18 cellular contexts compared by ENCODE assay signal in the genomic region with DNA sequence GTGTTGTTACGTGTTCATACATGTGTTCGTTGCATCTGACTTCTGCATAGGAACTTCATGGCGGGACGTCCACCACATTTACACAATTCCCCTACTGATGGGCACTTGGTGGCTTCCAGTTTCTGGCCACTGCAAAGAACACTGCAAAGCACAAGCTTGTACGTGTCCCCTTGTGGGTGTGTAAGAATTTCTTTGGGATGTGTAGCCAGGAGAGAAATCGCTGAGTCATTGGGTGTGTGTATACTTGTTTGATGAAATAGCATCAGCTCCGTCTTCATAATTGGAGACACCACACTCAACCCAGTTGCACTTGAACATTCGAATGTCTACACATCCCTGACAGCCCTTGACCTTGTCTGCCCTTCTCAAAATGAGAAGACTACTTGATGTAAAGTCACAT. TPM values are rescaled to one million over a fixed set of nuclear protein-coding genes. Genes with fewer than 3 reads are reported as not detected.
A peak's percentile ranks its signal among the peaks of the same experiment; 100 is the strongest.
DNase-seq lines count a peak whose midpoint lies in the region; ATAC-seq, FAIRE-seq and TF ChIP-seq lines count a peak whose summit lies in the region.
"Had no signal": no experiment of that assay in that cellular context is flagged by ENCODE, and none has a peak within 500 bp of the region (broad histone marks: within the 10 kb centered on the region; RNA-seq: fewer than 3 reads in every experiment).

No MANE protein-coding gene starts in this region.

- 39% methylated on average over 8 of the region's 8 CpGs for WGBS in HepG2 (ENCODE audit: low lambda C conversion rate)
- WGBS in right lobe of liver (ENCODE audit: insufficient coverage, low coverage, low lambda C conversion rate, missing lambda C conversion rate), result 62% methylated on average over 8 of the region's 8 CpGs
- WGBS in esophagus squamous epithelium, 2 donors, result 24 to 44% methylated on average over 8 of the region's 8 CpGs

- intact Hi-C loops in HepG2 (cut with micrococcal nuclease; ENCODE audit: unreplicated experiment) (loop anchor here (10.0 kb wide), 2 partner anchors 81 to 171 kb away; a partner anchor contains a TSS), right lobe of liver (cut with DNase I) (no loop called here), esophagus squamous epithelium (cut with DNase I) (loop anchor here (5.0 kb wide), 1 partner anchor 84 kb away; a partner anchor contains a TSS), head of caudate nucleus (cut with DNase I) (loop anchor here (5.0 to 10.0 kb wide), 2 partner anchors 84 to 161 kb away; a partner anchor contains a TSS)

- no peak overlapping the region for H3K9ac ChIP-seq in HepG2 (ENCODE audit: insufficient read depth, low read depth, low read length)

- H3K4me1 ChIP-seq in HepG2 (ENCODE audit: insufficient read depth, low read length) (no peaks in the 10 kb centered on the region), right lobe of liver (no peaks in the 10 kb centered on the region), esophagus squamous epithelium (peaks cover 0 to 65% (median 3%) of the 10 kb centered on the region in 3 donors)
- H3K4me1 ChIP-seq: Caco-2, gastrocnemius medialis, SJCRH30, vagina had no signal

- no peaks in the 10 kb centered on the region for H3K27me3 ChIP-seq in HepG2 (ENCODE audit: control insufficient read depth in 1 of 2, insufficient read depth in 2 of 2, low read length in 2 of 2)
- H3K27me3 ChIP-seq in right lobe of liver, result peaks cover 0 to 4% of the 10 kb centered on the region in 2 donors
- H3K27me3 ChIP-seq in esophagus squamous epithelium, result peaks cover 0 to 35% (median 0%) of the 10 kb centered on the region in 4 donors
- H3K27me3 ChIP-seq: gastrocnemius medialis, SJCRH30, vagina had no signal

- CTCF ChIA-PET in HepG2 (lab: Yijun Ruan, JAX; ENCODE audit: low intra/inter-chr PET ratio, low total read pairs) (no interaction called here), RWPE1 (lab: Yijun Ruan, JAX) (interaction anchor here (1.3 kb wide), 1 partner anchor 12 kb away, joined by 6 read pairs; no protein-coding TSS in a partner anchor)

- no peak for TF ChIP-seq POLR2A in HepG2 (IDR thresholded peaks at IDR 0.05; ENCODE audit: insufficient read depth in 1 of 2, low read depth in 2 of 2, low read length in 2 of 2)
- TF ChIP-seq POLR2A in right lobe of liver (IDR thresholded peaks at IDR 0.05), result no peak
- no peak for TF ChIP-seq POLR2A in esophagus squamous epithelium (IDR thresholded peaks at IDR 0.05)

- no peaks in the 10 kb centered on the region for H3K36me3 ChIP-seq in HepG2 (replicated peaks in 1 of 2; ENCODE audit: control insufficient read depth in 1 of 2, insufficient read depth in 2 of 2, low read length in 2 of 2)
- no peaks in the 10 kb centered on the region for H3K36me3 ChIP-seq in right lobe of liver
- no peaks in the 10 kb centered on the region for H3K36me3 ChIP-seq in esophagus squamous epithelium
- H3K36me3 ChIP-seq: gastrocnemius medialis, SJCRH30, vagina had no signal

- no peak for TF ChIP-seq RAD21 in HepG2 (CRISPR knock-in tag; IDR thresholded peaks at IDR 0.05)

- POLR2A ChIA-PET in HepG2 (lab: Yijun Ruan, JAX) (no interaction called here), RWPE1 (lab: Yijun Ruan, JAX; ENCODE audit: low non-redundant PET) (interaction anchor here (1.3 kb wide), 1 partner anchor 83 kb away, joined by 3 read pairs; no protein-coding TSS in a partner anchor)

- H4K20me1 ChIP-seq in HepG2 (ENCODE audit: insufficient read depth, low read length), result no peaks in the 10 kb centered on the region

- BruUV-seq in HepG2 (replicated peaks; lab: Mats Ljungman, UMichigan), result no TSS peak

- H3K4me3 ChIP-seq in HepG2 (replicated peaks in 1 of 3; ENCODE audit: insufficient read depth in 1 of 3, low read depth in 2 of 3, low read length in 3 of 3) (no peak overlapping the region), right lobe of liver (no peak overlapping the region), esophagus squamous epithelium (no peak overlapping the region)
- H3K4me3 ChIP-seq: dorsolateral prefrontal cortex, gastrocnemius medialis, lung, SJCRH30, vagina had no signal

- TF ChIP-seq CTCF in HepG2 (CRISPR knock-in tag; IDR thresholded peaks at IDR 0.05) (no peak), right lobe of liver (IDR thresholded peaks at IDR 0.05) (no peak), RWPE1 (conservative IDR thresholded peaks at IDR 0.05; ENCODE audit: low read depth) (no peak), esophagus squamous epithelium (IDR thresholded peaks at IDR 0.05) (no peak)

- H3K4me2 ChIP-seq in HepG2 (ENCODE audit: low read depth, low read length), result no peak overlapping the region

- in situ Hi-C loops in HepG2 (cut with HindIII; ENCODE audit: extremely low pct_ligation_motif_present, low pct_unique_long_range_greater_than_20kb), result loop anchor here (5.0 to 25.0 kb wide), 2 partner anchors 84 to 154 kb away; a partner anchor contains a TSS

- H2AFZ ChIP-seq in HepG2 (ENCODE audit: low read length), result no peak overlapping the region

- no peak overlapping the region for H3K27ac ChIP-seq in HepG2 (ENCODE audit: extremely low read length, insufficient read depth, low read length)
- no peak overlapping the region for H3K27ac ChIP-seq in right lobe of liver
- peak overlapping the region; percentile 70 for H3K27ac ChIP-seq in RWPE1
- peak overlapping the region; percentile 64 to 89 (median 83) for H3K27ac ChIP-seq in esophagus squamous epithelium
- H3K27ac ChIP-seq: dorsolateral prefrontal cortex, gastrocnemius medialis, SJCRH30, vagina had no signal

- H3K79me2 ChIP-seq in HepG2 (ENCODE audit: insufficient read depth, low read length), result no peaks in the 10 kb centered on the region

- DNase-seq in HepG2 (ENCODE audit: low spot score) (no peak), right lobe of liver (no peak), RWPE1 (ENCODE audit: low spot score) (peak; percentile 53), esophagus squamous epithelium (lab: John Stamatoyannopoulos, UW) (no peak), urothelium cell line (ENCODE audit: low spot score) (peak; percentile 46), head of caudate nucleus (no peak), cerebellum (ENCODE audit: low spot score) (no peak)
- DNase-seq: activated CD4-positive, alpha-beta T cell treated with anti-CD3 and anti-CD28 coated beads for 48 hours; activated naive CD4-positive, alpha-beta T cell treated with anti-CD3 and anti-CD28 coated beads for 36 hours; activated T-cell treated with anti-CD3 and anti-CD28 coated beads for 4 hours; Caco-2; dorsolateral prefrontal cortex; gastrocnemius medialis; natural killer cell; SJCRH30 had no signal

- no peaks in the 10 kb centered on the region for H3K9me3 ChIP-seq in HepG2 (ENCODE audit: low read length)
- no peaks in the 10 kb centered on the region for H3K9me3 ChIP-seq in right lobe of liver
- no peaks in the 10 kb centered on the region for H3K9me3 ChIP-seq in esophagus squamous epithelium
- H3K9me3 ChIP-seq: Caco-2, gastrocnemius medialis, SJCRH30, vagina had no signal

- TF ChIP-seq EP300 in HepG2 (IDR thresholded peaks at IDR 0.05; ENCODE audit: low read depth in 2 of 2, low read length in 2 of 2) (no peak), HepG2 (CRISPR knock-in tag; IDR thresholded peaks at IDR 0.05; ENCODE audit: borderline replicate concordance) (no peak)

- ATAC-seq in HepG2 (no peak), right lobe of liver (no peak), GM18870 (IDR thresholded peaks at IDR 0.05; ENCODE audit: unreplicated experiment) (no peak)
- ATAC-seq: gastrocnemius medialis, natural killer cell had no signal

- no peak for FAIRE-seq in HepG2 (lab: Jason Lieb, UNC)
- peak; percentile 37 for FAIRE-seq in urothelium cell line (lab: Jason Lieb, UNC)

RNA-seq across cellular contexts. Expression of a gene that starts 19.2 kb away (rescaled TPM):
- total RNA-seq in HepG2 (2016; rRNA removed; fragmentation: Illumina TruSeq; extraction: Trizol) (not detected in 2 replicates), right lobe of liver (not detected), esophagus squamous epithelium (10 to 100 TPM in 3 of 4 donors, 1 to 10 TPM in 1; 5.9 to 84.7 (median 49.9) TPM), cerebellum (not detected)
- total RNA-seq in HepG2 (2016; cell fraction: cytosol; rRNA removed; fragmentation: Illumina TruSeq; extraction: Trizol; ENCODE audit: low read depth), result not detected in 2 replicates
- not detected in 2 replicates for total RNA-seq in HepG2 (2016; cell fraction: insoluble cytoplasmic fraction; rRNA removed; fragmentation: Illumina TruSeq; extraction: Trizol)
- not detected in 2 replicates for total RNA-seq in HepG2 (2016; cell fraction: membrane; rRNA removed; fragmentation: Illumina TruSeq; extraction: Trizol)
- total RNA-seq in HepG2 (2016; cell fraction: nucleus; rRNA removed; fragmentation: Illumina TruSeq; extraction: Trizol), result not detected in 2 replicates
- polyA plus RNA-seq in HepG2 (2011; rRNA removed), result not detected in 2 replicates
- not detected in 2 replicates for polyA plus RNA-seq in HepG2 (2011; cell fraction: cytosol; rRNA removed)
- polyA plus RNA-seq in HepG2 (2011; cell fraction: nucleus; rRNA removed), result not detected in 2 replicates
- not detected in 2 replicates for polyA plus RNA-seq in HepG2 (2012)
- not detected in 2 replicates for polyA plus RNA-seq in HepG2 (2016; cell fraction: cytosol; fragmentation: Illumina TruSeq; extraction: Trizol; ENCODE audit: low read depth)
- not detected in 2 replicates for polyA plus RNA-seq in HepG2 (2016; cell fraction: insoluble cytoplasmic fraction; fragmentation: Illumina TruSeq; extraction: Trizol; ENCODE audit: low read depth)
- not detected in 2 replicates for polyA plus RNA-seq in HepG2 (2016; cell fraction: membrane; fragmentation: Illumina TruSeq; extraction: Trizol; ENCODE audit: low read depth)
- polyA plus RNA-seq in HepG2 (2016; cell fraction: nucleus; fragmentation: Illumina TruSeq; extraction: Trizol; ENCODE audit: insufficient read depth, low read depth), result not detected in 2 replicates
- polyA minus RNA-seq in HepG2 (2011; rRNA and poly(A)+ RNA removed; ENCODE audit: low replicate concordance), result 0.23 TPM in 1 of 2 replicates, not detected in the other
- not detected in 2 replicates for polyA minus RNA-seq in HepG2 (2011; cell fraction: cytosol; rRNA and poly(A)+ RNA removed)
- not detected in 2 replicates for polyA minus RNA-seq in HepG2 (2011; cell fraction: nucleus; rRNA and poly(A)+ RNA removed)
- total RNA-seq: activated naive CD4-positive, alpha-beta T cell treated with anti-CD3 and anti-CD28 coated beads for 36 hours; Caco-2; gastrocnemius medialis; natural killer cell; SJCRH30 had no signal

RNA-seq across cellular contexts. Expression of a gene that starts 22.4 kb away (rescaled TPM):
- total RNA-seq in HepG2 (2016; rRNA removed; fragmentation: Illumina TruSeq; extraction: Trizol) (not detected in 2 replicates), right lobe of liver (not detected), esophagus squamous epithelium (not detected), cerebellum (1.4 TPM)
- total RNA-seq in HepG2 (2016; cell fraction: cytosol; rRNA removed; fragmentation: Illumina TruSeq; extraction: Trizol; ENCODE audit: low read depth), result not detected in 2 replicates
- not detected in 2 replicates for total RNA-seq in HepG2 (2016; cell fraction: insoluble cytoplasmic fraction; rRNA removed; fragmentation: Illumina TruSeq; extraction: Trizol)
- not detected in 2 replicates for total RNA-seq in HepG2 (2016; cell fraction: membrane; rRNA removed; fragmentation: Illumina TruSeq; extraction: Trizol)
- not detected in 2 replicates for total RNA-seq in HepG2 (2016; cell fraction: nucleus; rRNA removed; fragmentation: Illumina TruSeq; extraction: Trizol)
- polyA plus RNA-seq in HepG2 (2011; rRNA removed), result not detected in 2 replicates
- polyA plus RNA-seq in HepG2 (2011; cell fraction: cytosol; rRNA removed), result not detected in 2 replicates
- not detected in 2 replicates for polyA plus RNA-seq in HepG2 (2011; cell fraction: nucleus; rRNA removed)
- not detected in 2 replicates for polyA plus RNA-seq in HepG2 (2012)
- polyA plus RNA-seq in HepG2 (2016; cell fraction: cytosol; fragmentation: Illumina TruSeq; extraction: Trizol; ENCODE audit: low read depth), result not detected in 2 replicates
- polyA plus RNA-seq in HepG2 (2016; cell fraction: insoluble cytoplasmic fraction; fragmentation: Illumina TruSeq; extraction: Trizol; ENCODE audit: low read depth), result not detected in 2 replicates
- polyA plus RNA-seq in HepG2 (2016; cell fraction: membrane; fragmentation: Illumina TruSeq; extraction: Trizol; ENCODE audit: low read depth), result not detected in 2 replicates
- polyA plus RNA-seq in HepG2 (2016; cell fraction: nucleus; fragmentation: Illumina TruSeq; extraction: Trizol; ENCODE audit: insufficient read depth, low read depth), result not detected in 2 replicates
- not detected in 2 replicates for polyA minus RNA-seq in HepG2 (2011; rRNA and poly(A)+ RNA removed; ENCODE audit: low replicate concordance)
- polyA minus RNA-seq in HepG2 (2011; cell fraction: cytosol; rRNA and poly(A)+ RNA removed), result not detected in 2 replicates
- polyA minus RNA-seq in HepG2 (2011; cell fraction: nucleus; rRNA and poly(A)+ RNA removed), result not detected in 2 replicates
- total RNA-seq: activated naive CD4-positive, alpha-beta T cell treated with anti-CD3 and anti-CD28 coated beads for 36 hours; Caco-2; gastrocnemius medialis; lung; natural killer cell; vagina had no signal

RNA-seq across cellular contexts. Expression of a gene that starts 35.8 kb away (rescaled TPM):
- total RNA-seq in HepG2 (2016; rRNA removed; fragmentation: Illumina TruSeq; extraction: Trizol), result 0.15 TPM in 1 of 2 replicates, not detected in the other
- not detected in 2 replicates for total RNA-seq in HepG2 (2016; cell fraction: cytosol; rRNA removed; fragmentation: Illumina TruSeq; extraction: Trizol; ENCODE audit: low read depth)
- total RNA-seq in HepG2 (2016; cell fraction: insoluble cytoplasmic fraction; rRNA removed; fragmentation: Illumina TruSeq; extraction: Trizol), result 0.13 TPM in 1 of 2 replicates, not detected in the other
- 0.14 TPM in 1 of 2 replicates, not detected in the other for total RNA-seq in HepG2 (2016; cell fraction: membrane; rRNA removed; fragmentation: Illumina TruSeq; extraction: Trizol)
- not detected in 2 replicates for total RNA-seq in HepG2 (2016; cell fraction: nucleus; rRNA removed; fragmentation: Illumina TruSeq; extraction: Trizol)
- polyA plus RNA-seq in HepG2 (2011; rRNA removed), result 1.6 and 1.8 TPM in 2 replicates
- polyA plus RNA-seq in HepG2 (2011; cell fraction: cytosol; rRNA removed), result 1.3 and 1.4 TPM in 2 replicates
- polyA plus RNA-seq in HepG2 (2011; cell fraction: nucleus; rRNA removed), result 0.21 and 0.57 TPM in 2 replicates
- 0.13 and 0.44 TPM in 2 replicates for polyA plus RNA-seq in HepG2 (2012)
- 0.14 TPM in 1 of 2 replicates, not detected in the other for polyA plus RNA-seq in HepG2 (2016; cell fraction: cytosol; fragmentation: Illumina TruSeq; extraction: Trizol; ENCODE audit: low read depth)
- polyA plus RNA-seq in HepG2 (2016; cell fraction: insoluble cytoplasmic fraction; fragmentation: Illumina TruSeq; extraction: Trizol; ENCODE audit: low read depth), result 0.39 TPM in 1 of 2 replicates, not detected in the other
- polyA plus RNA-seq in HepG2 (2016; cell fraction: membrane; fragmentation: Illumina TruSeq; extraction: Trizol; ENCODE audit: low read depth), result 0.16 TPM in 1 of 2 replicates, not detected in the other
- polyA plus RNA-seq in HepG2 (2016; cell fraction: nucleus; fragmentation: Illumina TruSeq; extraction: Trizol; ENCODE audit: insufficient read depth, low read depth), result 0.36 and 0.41 TPM in 2 replicates
- polyA minus RNA-seq in HepG2 (2011; rRNA and poly(A)+ RNA removed; ENCODE audit: low replicate concordance), result 1.2 TPM in 1 of 2 replicates, not detected in the other
- 0.69 TPM in 1 of 2 replicates, not detected in the other for polyA minus RNA-seq in HepG2 (2011; cell fraction: cytosol; rRNA and poly(A)+ RNA removed)
- polyA minus RNA-seq in HepG2 (2011; cell fraction: nucleus; rRNA and poly(A)+ RNA removed), result not detected in 2 replicates
- total RNA-seq in right lobe of liver, result not detected
- 100 to 1,000 TPM in 2 of 4 donors, 10 to 100 TPM in 1, 1 to 10 TPM in 1; 6.1 to 160 (median 102) TPM for total RNA-seq in esophagus squamous epithelium
- total RNA-seq in cerebellum, result not detected
- total RNA-seq: activated naive CD4-positive, alpha-beta T cell treated with anti-CD3 and anti-CD28 coated beads for 36 hours; gastrocnemius medialis; lung; natural killer cell; SJCRH30 had no signal
- polyA plus RNA-seq: lung had no signal

RNA-seq across cellular contexts. Expression of a gene that starts 50.1 kb away (rescaled TPM):
- total RNA-seq in HepG2 (2016; rRNA removed; fragmentation: Illumina TruSeq; extraction: Trizol), result not detected in 2 replicates
- total RNA-seq in HepG2 (2016; cell fraction: cytosol; rRNA removed; fragmentation: Illumina TruSeq; extraction: Trizol; ENCODE audit: low read depth), result not detected in 2 replicates
- not detected in 2 replicates for total RNA-seq in HepG2 (2016; cell fraction: insoluble cytoplasmic fraction; rRNA removed; fragmentation: Illumina TruSeq; extraction: Trizol)
- total RNA-seq in HepG2 (2016; cell fraction: membrane; rRNA removed; fragmentation: Illumina TruSeq; extraction: Trizol), result not detected in 2 replicates
- total RNA-seq in HepG2 (2016; cell fraction: nucleus; rRNA removed; fragmentation: Illumina TruSeq; extraction: Trizol), result not detected in 2 replicates
- not detected in 2 replicates for polyA plus RNA-seq in HepG2 (2011; rRNA removed)
- polyA plus RNA-seq in HepG2 (2011; cell fraction: cytosol; rRNA removed), result not detected in 2 replicates
- polyA plus RNA-seq in HepG2 (2011; cell fraction: nucleus; rRNA removed), result not detected in 2 replicates
- polyA plus RNA-seq in HepG2 (2012), result not detected in 2 replicates
- polyA plus RNA-seq in HepG2 (2016; cell fraction: cytosol; fragmentation: Illumina TruSeq; extraction: Trizol; ENCODE audit: low read depth), result not detected in 2 replicates
- not detected in 2 replicates for polyA plus RNA-seq in HepG2 (2016; cell fraction: insoluble cytoplasmic fraction; fragmentation: Illumina TruSeq; extraction: Trizol; ENCODE audit: low read depth)
- not detected in 2 replicates for polyA plus RNA-seq in HepG2 (2016; cell fraction: membrane; fragmentation: Illumina TruSeq; extraction: Trizol; ENCODE audit: low read depth)
- polyA plus RNA-seq in HepG2 (2016; cell fraction: nucleus; fragmentation: Illumina TruSeq; extraction: Trizol; ENCODE audit: insufficient read depth, low read depth), result not detected in 2 replicates
- 0.28 TPM in 1 of 2 replicates, not detected in the other for polyA minus RNA-seq in HepG2 (2011; rRNA and poly(A)+ RNA removed; ENCODE audit: low replicate concordance)
- not detected in 2 replicates for polyA minus RNA-seq in HepG2 (2011; cell fraction: cytosol; rRNA and poly(A)+ RNA removed)
- not detected in 2 replicates for polyA minus RNA-seq in HepG2 (2011; cell fraction: nucleus; rRNA and poly(A)+ RNA removed)
- not detected for total RNA-seq in right lobe of liver
- 100 to 1,000 TPM in 3 of 4 donors, 1 to 10 TPM in 1; 9.5 to 309 (median 198) TPM for total RNA-seq in esophagus squamous epithelium
- not detected for total RNA-seq in cerebellum
- total RNA-seq: activated naive CD4-positive, alpha-beta T cell treated with anti-CD3 and anti-CD28 coated beads for 36 hours; Caco-2; gastrocnemius medialis; natural killer cell; SJCRH30 had no signal

Comparison
In these comparisons a context has a peak if more than half of its experiments do, and no peak if none do; other contexts are left out.
1. intact Hi-C loops: an anchor here in HepG2 (10.0 kb wide), esophagus squamous epithelium (5.0 kb wide) and head of caudate nucleus (5.0 to 10.0 kb wide); none called in right lobe of liver.
2. DNase-seq: peak in RWPE1 (single experiment) and urothelium cell line (single experiment); none in HepG2 (single experiment), right lobe of liver (0 of 3), esophagus squamous epithelium (single experiment), head of caudate nucleus (0 of 42) and cerebellum (single experiment).
3. H3K27ac ChIP-seq: peak in RWPE1 (single experiment) and esophagus squamous epithelium (4 of 4); none in HepG2 (single experiment) and right lobe of liver (0 of 3).